ENCODE assay signal across 8 cellular contexts in the genomic region with DNA sequence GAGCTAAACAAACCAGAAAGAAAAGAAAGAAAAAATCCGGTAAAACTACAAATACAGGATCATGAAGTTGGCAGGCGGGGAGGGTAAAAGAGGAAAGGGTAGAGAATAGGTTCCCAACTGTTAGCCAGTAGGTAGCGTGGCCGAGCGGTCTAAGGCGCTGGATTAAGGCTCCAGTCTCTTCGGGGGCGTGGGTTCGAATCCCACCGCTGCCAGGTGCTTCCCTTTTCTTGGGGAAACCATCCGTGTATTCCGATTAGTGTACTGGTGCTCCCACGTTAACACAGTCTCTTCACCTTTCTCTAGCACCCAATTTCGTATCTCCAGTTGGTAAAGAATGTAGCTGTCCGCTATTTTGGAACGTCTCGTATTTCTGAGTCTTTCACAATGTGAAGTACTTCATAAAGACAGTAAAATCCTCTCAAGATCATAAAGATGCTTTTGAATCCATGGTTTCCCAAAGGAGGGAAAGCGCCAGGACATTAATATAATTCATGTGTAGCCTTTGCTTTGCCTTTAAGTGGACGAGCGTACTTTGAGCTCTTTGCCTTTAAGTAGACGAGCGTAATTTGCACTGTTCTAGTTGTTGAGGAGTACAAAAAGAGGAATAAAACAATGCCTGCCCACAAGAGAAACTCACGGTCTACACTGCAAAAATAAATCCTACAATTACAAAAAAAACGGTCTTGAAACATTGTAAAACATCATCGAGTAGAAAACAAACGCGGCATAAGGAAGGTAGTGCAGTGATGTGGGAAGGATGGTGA. TPM values are rescaled to one million over a fixed set of nuclear protein-coding genes. Genes with fewer than 3 reads are reported as not detected.
DNase-seq lines count a peak whose midpoint lies in the region; ATAC-seq and TF ChIP-seq lines count a peak whose summit lies in the region.

No MANE protein-coding gene starts in this region.

- peak; percentile 81 for DNase-seq in Ammon's horn (ENCODE audit: low spot score)
- DNase-seq in HCEC 1CT: peak; percentile 80
- peak; percentile 67 for DNase-seq in NCI-H510A treated with DMSO at 0.1 percent for 48 hours (lab: John Stamatoyannopoulos, UW)
- peak; percentile 88 for DNase-seq in activated CD4-positive, alpha-beta T cell treated with anti-CD3 and anti-CD28 coated beads for 36 hours
- DNase-seq in coronary artery (ENCODE audit: low spot score): no peak
- peak; percentile 87 for DNase-seq in left kidney (ENCODE audit: low read depth, low spot score)
- peak; percentile 73 to 78 for DNase-seq in stimulated activated CD4-positive, alpha-beta T cell treated with anti-CD3 and anti-CD28 coated beads, Interleukin-1b, Interleukin-23, amount 100 ng/mL, for 4 hours (ENCODE audit: low read depth in 2 of 2)

- POLR2A ChIA-PET in activated CD4-positive, alpha-beta T cell treated with anti-CD3 and anti-CD28 coated beads for 36 hours (lab: Charles Lee): interaction anchor here (0.7 to 1.0 kb wide), 2 partner anchors 121 to 209 kb away, joined by 3 to 4 read pairs; no protein-coding TSS in a partner anchor

- H3K27ac Mint-ChIP-seq in activated CD4-positive, alpha-beta T cell treated with anti-CD3 and anti-CD28 coated beads for 36 hours: no peak overlapping the region

- peak overlapping the region; percentile 89 for H3K4me3 ChIP-seq in coronary artery

- H3K36me3 Mint-ChIP-seq in activated CD4-positive, alpha-beta T cell treated with anti-CD3 and anti-CD28 coated beads for 36 hours (ENCODE audit: low read depth): no peaks in the 10 kb centered on the region

- intact Hi-C loops in activated CD4-positive, alpha-beta T cell treated with anti-CD3 and anti-CD28 coated beads for 36 hours (cut with DNase I, micrococcal nuclease): loop anchor here (1.0 to 5.0 kb wide), 3 partner anchors 143 to 305 kb away; partner anchors contain the start of genes PNP (in 1 of the 2) and TTC5 (in 1 of the 2)

- CTCF ChIA-PET in activated CD4-positive, alpha-beta T cell treated with anti-CD3 and anti-CD28 coated beads for 36 hours (lab: Charles Lee): interaction anchor here (0.6 to 5.0 kb wide), 24 partner anchors 12 to 304 kb away, joined by 3 to 61 read pairs (median 5); partner anchors contain the start of genes APEX1, OSGEP, PARP2 and PNP

- H3K27me3 Mint-ChIP-seq in activated CD4-positive, alpha-beta T cell treated with anti-CD3 and anti-CD28 coated beads for 36 hours: no peaks in the 10 kb centered on the region

- peaks cover 3% of the 10 kb centered on the region for H3K4me1 Mint-ChIP-seq in activated CD4-positive, alpha-beta T cell treated with anti-CD3 and anti-CD28 coated beads for 36 hours

- no peak for TF ChIP-seq CTCF in coronary artery (IDR thresholded peaks at IDR 0.05)

- no peak overlapping the region for H3K4me3 Mint-ChIP-seq in activated CD4-positive, alpha-beta T cell treated with anti-CD3 and anti-CD28 coated beads for 36 hours

- H3K9me3 Mint-ChIP-seq in activated CD4-positive, alpha-beta T cell treated with anti-CD3 and anti-CD28 coated beads for 36 hours (ENCODE audit: low read depth): no peaks in the 10 kb centered on the region

- H3K27ac ChIP-seq in coronary artery: peak overlapping the region; percentile 51 to 86

- peak; percentile 24 for ATAC-seq in activated CD4-positive, alpha-beta T cell treated with anti-CD3 and anti-CD28 coated beads for 36 hours
- ATAC-seq in HG03175 (IDR thresholded peaks at IDR 0.05; ENCODE audit: unreplicated experiment): no peak

RNA-seq across cellular contexts. Expression of gene RNASE12, which starts 19.0 kb away (rescaled TPM):
- not detected for total RNA-seq in activated CD4-positive, alpha-beta T cell treated with anti-CD3 and anti-CD28 coated beads for 36 hours

RNA-seq across cellular contexts. Expression of gene RNASE11, which starts 22.4 kb away (rescaled TPM):
- total RNA-seq in activated CD4-positive, alpha-beta T cell treated with anti-CD3 and anti-CD28 coated beads for 36 hours: not detected

RNA-seq across cellular contexts. Expression of gene OR6S1, which starts 31.3 kb away (rescaled TPM):
- not detected for total RNA-seq in activated CD4-positive, alpha-beta T cell treated with anti-CD3 and anti-CD28 coated beads for 36 hours

RNA-seq across cellular contexts. Expression of gene RNASE9, which starts 49.3 kb away (rescaled TPM):
- total RNA-seq in activated CD4-positive, alpha-beta T cell treated with anti-CD3 and anti-CD28 coated beads for 36 hours: not detected
